ENCODE assay signal across 1 cellular context in the genomic region with DNA sequence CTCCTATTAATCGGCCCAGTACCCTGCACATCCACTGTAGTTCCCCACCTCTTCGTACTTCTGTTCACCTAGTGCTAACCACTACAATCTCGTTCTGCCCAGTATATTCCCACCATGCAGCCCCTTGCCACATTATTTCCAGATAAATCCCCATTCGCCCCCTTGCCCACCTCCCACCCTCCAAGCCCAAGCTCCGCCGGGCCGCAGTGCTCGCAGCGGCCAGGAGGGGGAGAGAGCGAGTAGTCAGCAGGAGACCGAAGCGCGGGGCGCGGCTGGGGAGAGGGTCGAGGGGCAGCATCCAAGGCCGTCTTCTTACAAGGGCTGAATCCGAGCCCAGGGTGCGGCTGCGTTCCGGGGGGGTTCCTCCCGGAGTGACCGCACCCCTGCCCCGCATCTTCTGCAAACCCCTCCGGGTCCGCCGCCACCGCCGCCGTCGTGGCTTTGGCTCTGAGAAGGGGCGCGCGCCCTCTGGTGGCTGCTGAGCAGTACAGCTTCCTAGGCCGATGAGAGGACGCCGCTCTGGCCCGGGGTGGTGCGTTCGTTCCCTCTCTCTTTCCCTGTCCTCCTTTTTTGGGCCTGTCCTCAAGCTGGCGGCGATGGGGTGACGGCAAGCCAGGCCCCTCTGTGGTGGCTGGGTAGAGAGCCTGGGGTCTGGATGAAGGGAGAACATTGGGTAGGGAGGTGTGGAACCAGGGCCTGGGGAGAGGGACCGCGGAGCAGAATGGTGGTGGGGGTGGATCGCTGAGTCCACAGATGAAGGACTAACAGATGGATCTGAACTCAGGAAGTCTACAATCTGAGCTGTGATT.
TF ChIP-seq lines count a peak whose summit lies in the region.

No MANE protein-coding gene starts in this region.

TF ChIP-seq in K562, 482 proteins besides CTCF, POLR2A, EP300 and RAD21 (continued from another document and continues in another):
- TF ChIP-seq, protein P1, sequence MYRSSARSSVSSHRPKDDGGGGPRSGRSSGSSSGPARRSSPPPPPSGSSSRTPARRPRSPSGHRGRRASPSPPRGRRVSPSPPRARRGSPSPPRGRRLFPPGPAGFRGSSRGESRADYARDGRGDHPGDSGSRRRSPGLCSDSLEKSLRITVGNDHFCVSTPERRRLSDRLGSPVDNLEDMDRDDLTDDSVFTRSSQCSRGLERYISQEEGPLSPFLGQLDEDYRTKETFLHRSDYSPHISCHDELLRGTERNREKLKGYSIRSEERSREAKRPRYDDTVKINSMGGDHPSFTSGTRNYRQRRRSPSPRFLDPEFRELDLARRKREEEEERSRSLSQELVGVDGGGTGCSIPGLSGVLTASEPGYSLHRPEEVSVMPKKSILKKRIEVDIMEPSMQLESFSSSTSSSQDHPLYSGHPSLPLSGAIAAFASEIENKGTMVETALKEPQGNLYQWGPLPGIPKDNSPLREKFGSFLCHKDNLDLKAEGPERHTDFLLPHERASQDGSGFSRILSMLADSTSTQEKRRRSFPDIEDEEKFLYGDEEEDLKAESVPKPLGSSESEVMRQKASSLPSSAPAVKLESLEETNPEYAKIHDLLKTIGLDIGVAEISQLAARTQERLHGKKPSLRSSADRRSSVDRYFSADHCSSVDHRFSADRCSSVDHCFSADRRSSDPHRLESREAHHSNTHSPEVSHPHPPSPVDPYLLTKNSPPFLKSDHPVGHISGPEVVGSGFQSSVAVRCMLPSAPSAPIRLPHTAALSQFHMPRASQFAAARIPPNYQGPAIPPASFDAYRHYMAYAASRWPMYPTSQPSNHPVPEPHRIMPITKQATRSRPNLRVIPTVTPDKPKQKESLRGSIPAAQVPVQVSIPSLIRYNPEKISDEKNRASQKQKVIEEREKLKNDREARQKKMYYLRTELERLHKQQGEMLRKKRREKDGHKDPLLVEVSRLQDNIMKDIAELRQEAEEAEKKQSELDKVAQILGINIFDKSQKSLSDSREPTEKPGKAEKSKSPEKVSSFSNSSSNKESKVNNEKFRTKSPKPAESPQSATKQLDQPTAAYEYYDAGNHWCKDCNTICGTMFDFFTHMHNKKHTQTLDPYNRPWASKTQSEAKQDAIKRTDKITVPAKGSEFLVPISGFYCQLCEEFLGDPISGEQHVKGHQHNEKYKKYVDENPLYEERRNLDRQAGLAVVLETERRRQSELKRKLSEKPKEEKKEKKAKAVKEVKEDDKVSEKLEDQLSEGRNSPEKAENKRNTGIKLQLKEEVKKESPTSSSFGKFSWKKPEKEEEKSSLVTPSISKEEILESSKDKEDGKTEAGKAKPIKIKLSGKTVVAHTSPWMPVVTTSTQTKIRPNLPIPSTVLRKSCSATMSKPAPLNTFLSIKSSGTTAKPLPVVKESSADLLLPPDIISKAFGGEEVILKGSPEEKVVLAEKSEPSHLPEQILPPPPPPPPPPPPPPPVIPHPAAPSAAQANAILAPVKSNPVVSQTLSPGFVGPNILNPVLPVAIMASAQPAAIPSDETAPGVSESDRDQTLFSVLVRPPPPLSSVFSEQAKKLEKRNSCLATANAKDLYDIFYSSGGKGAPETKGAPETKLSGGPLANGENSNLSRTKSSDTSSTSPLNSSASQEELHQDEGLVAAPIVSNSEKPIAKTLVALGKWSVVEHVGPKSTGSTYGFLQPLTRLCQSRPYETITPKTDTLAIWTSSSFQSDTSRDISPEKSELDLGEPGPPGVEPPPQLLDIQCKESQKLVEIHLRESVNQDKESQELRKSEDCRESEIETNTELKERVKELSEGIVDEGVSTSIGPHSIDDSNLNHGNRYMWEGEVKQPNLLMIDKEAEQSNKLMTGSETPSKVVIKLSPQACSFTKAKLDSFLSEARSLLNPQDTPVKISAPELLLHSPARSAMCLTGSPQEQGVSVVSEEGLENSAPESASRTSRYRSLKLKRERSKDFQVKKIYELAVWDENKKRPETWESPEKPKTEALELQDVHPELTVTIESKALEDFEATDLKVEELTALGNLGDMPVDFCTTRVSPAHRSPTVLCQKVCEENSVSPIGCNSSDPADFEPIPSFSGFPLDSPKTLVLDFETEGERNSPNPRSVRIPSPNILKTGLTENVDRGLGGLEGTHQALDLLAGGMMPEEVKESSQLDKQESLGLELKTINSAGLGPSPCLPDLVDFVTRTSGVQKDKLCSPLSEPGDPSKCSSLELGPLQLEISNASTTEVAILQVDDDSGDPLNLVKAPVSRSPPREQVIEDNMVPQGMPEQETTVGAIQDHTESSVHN (IDR thresholded peaks at IDR 0.05; ENCODE audit: borderline replicate concordance in 1 of 2, low read depth in 1 of 2), result no peak
- no peak for TF ChIP-seq PRMT5 (CRISPR knock-in tag; IDR thresholded peaks at IDR 0.05)
- TF ChIP-seq TEAD4 (IDR thresholded peaks at IDR 0.05; ENCODE audit: low read length), result no peak
- no peak for TF ChIP-seq TEAD4 (CRISPR knock-in tag; IDR thresholded peaks at IDR 0.05; ENCODE audit: borderline replicate concordance)
- TF ChIP-seq ADNP (tag; IDR thresholded peaks at IDR 0.05), result no peak
- TF ChIP-seq HNRNPL (IDR thresholded peaks at IDR 0.05; ENCODE audit: low read depth, low read length), result no peak
- TF ChIP-seq NUFIP1 (IDR thresholded peaks at IDR 0.05; ENCODE audit: partially characterized antibody), result peak; percentile 28
- no peak for TF ChIP-seq ZNF384 (IDR thresholded peaks at IDR 0.05; ENCODE audit: low read depth, low read length)
- TF ChIP-seq ZBED1 (IDR thresholded peaks at IDR 0.05), result no peak
- TF ChIP-seq ILF3 (IDR thresholded peaks at IDR 0.05; ENCODE audit: borderline replicate concordance), result no peak
- TF ChIP-seq CBFA2T3 (IDR thresholded peaks at IDR 0.05), result no peak
- peak; percentile 51; the same call in 1 of the 2 replicates for TF ChIP-seq POLR2G (IDR thresholded peaks at IDR 0.05; ENCODE audit: low read depth, low read length)
- TF ChIP-seq HNRNPH1 (optimal IDR thresholded peaks at IDR 0.05; ENCODE audit: low read depth, low read length), result no peak
- peak; percentile 54 for TF ChIP-seq HMGN3 (IDR thresholded peaks at IDR 0.05; ENCODE audit: borderline replicate concordance, extremely low read depth, insufficient read length, low read depth, low read length)
- TF ChIP-seq, protein P2, sequence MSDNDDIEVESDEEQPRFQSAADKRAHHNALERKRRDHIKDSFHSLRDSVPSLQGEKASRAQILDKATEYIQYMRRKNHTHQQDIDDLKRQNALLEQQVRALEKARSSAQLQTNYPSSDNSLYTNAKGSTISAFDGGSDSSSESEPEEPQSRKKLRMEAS (CRISPR knock-in tag; IDR thresholded peaks at IDR 0.05), result no peak; the same call in 1 of the 2 replicates
- no peak for TF ChIP-seq TBL1XR1 (IDR thresholded peaks at IDR 0.05; ENCODE audit: low read length in 2 of 2)
- TF ChIP-seq, protein P3, sequence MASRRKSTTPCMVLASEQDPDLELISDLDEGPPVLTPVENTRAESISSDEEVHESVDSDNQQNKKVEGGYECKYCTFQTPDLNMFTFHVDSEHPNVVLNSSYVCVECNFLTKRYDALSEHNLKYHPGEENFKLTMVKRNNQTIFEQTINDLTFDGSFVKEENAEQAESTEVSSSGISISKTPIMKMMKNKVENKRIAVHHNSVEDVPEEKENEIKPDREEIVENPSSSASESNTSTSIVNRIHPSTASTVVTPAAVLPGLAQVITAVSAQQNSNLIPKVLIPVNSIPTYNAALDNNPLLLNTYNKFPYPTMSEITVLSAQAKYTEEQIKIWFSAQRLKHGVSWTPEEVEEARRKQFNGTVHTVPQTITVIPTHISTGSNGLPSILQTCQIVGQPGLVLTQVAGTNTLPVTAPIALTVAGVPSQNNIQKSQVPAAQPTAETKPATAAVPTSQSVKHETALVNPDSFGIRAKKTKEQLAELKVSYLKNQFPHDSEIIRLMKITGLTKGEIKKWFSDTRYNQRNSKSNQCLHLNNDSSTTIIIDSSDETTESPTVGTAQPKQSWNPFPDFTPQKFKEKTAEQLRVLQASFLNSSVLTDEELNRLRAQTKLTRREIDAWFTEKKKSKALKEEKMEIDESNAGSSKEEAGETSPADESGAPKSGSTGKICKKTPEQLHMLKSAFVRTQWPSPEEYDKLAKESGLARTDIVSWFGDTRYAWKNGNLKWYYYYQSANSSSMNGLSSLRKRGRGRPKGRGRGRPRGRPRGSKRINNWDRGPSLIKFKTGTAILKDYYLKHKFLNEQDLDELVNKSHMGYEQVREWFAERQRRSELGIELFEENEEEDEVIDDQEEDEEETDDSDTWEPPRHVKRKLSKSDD (conservative IDR thresholded peaks at IDR 0.05; ENCODE audit: low read length), result 0 out of 2 replicates have a peak, but pooled peaks have one; percentile 33
- TF ChIP-seq, protein P4, sequence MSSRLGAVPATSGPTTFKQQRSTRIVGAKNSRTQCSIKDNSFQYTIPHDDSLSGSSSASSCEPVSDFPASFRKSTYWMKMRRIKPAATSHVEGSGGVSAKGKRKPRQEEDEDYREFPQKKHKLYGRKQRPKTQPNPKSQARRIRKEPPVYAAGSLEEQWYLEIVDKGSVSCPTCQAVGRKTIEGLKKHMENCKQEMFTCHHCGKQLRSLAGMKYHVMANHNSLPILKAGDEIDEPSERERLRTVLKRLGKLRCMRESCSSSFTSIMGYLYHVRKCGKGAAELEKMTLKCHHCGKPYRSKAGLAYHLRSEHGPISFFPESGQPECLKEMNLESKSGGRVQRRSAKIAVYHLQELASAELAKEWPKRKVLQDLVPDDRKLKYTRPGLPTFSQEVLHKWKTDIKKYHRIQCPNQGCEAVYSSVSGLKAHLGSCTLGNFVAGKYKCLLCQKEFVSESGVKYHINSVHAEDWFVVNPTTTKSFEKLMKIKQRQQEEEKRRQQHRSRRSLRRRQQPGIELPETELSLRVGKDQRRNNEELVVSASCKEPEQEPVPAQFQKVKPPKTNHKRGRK (tag; IDR thresholded peaks at IDR 0.05), result no peak
- TF ChIP-seq TFAM (CRISPR knock-in tag; conservative IDR thresholded peaks at IDR 0.05), result no peak
- no peak for TF ChIP-seq PTRF (tag; IDR thresholded peaks at IDR 0.05)
- no peak for TF ChIP-seq ZNF785 (CRISPR knock-in tag; IDR thresholded peaks at IDR 0.05)
- TF ChIP-seq, protein P5, sequence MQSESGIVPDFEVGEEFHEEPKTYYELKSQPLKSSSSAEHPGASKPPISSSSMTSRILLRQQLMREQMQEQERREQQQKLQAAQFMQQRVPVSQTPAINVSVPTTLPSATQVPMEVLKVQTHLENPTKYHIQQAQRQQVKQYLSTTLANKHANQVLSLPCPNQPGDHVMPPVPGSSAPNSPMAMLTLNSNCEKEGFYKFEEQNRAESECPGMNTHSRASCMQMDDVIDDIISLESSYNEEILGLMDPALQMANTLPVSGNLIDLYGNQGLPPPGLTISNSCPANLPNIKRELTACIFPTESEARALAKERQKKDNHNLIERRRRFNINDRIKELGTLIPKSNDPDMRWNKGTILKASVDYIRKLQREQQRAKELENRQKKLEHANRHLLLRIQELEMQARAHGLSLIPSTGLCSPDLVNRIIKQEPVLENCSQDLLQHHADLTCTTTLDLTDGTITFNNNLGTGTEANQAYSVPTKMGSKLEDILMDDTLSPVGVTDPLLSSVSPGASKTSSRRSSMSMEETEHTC (IDR thresholded peaks at IDR 0.05), result no peak
- no peak for TF ChIP-seq FOXJ2 (tag; IDR thresholded peaks at IDR 0.05)
- no peak for TF ChIP-seq ZNF431 (CRISPR knock-in tag; IDR thresholded peaks at IDR 0.05)
- peak; percentile 42; the same call in 1 of the 2 replicates for TF ChIP-seq ZKSCAN1 (IDR thresholded peaks at IDR 0.05; ENCODE audit: low read depth, low read length)
- TF ChIP-seq ZNF311 (CRISPR knock-in tag; IDR thresholded peaks at IDR 0.05), result no peak
- TF ChIP-seq, protein P6, sequence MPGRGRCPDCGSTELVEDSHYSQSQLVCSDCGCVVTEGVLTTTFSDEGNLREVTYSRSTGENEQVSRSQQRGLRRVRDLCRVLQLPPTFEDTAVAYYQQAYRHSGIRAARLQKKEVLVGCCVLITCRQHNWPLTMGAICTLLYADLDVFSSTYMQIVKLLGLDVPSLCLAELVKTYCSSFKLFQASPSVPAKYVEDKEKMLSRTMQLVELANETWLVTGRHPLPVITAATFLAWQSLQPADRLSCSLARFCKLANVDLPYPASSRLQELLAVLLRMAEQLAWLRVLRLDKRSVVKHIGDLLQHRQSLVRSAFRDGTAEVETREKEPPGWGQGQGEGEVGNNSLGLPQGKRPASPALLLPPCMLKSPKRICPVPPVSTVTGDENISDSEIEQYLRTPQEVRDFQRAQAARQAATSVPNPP (IDR thresholded peaks at IDR 0.05; ENCODE audit: borderline replicate concordance, insufficient read depth, insufficient read length), result no peak
- no peak for TF ChIP-seq DDX20 (tag; IDR thresholded peaks at IDR 0.05; ENCODE audit: low read depth)
- no peak for TF ChIP-seq PRPF4 (IDR thresholded peaks at IDR 0.05; ENCODE audit: insufficient read depth, low read depth, low read length, poor library complexity, severe bottlenecking)
- TF ChIP-seq ZNF239 (CRISPR knock-in tag; IDR thresholded peaks at IDR 0.05), result no peak
- TF ChIP-seq, protein P7, sequence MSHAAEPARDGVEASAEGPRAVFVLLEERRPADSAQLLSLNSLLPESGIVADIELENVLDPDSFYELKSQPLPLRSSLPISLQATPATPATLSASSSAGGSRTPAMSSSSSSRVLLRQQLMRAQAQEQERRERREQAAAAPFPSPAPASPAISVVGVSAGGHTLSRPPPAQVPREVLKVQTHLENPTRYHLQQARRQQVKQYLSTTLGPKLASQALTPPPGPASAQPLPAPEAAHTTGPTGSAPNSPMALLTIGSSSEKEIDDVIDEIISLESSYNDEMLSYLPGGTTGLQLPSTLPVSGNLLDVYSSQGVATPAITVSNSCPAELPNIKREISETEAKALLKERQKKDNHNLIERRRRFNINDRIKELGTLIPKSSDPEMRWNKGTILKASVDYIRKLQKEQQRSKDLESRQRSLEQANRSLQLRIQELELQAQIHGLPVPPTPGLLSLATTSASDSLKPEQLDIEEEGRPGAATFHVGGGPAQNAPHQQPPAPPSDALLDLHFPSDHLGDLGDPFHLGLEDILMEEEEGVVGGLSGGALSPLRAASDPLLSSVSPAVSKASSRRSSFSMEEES (CRISPR knock-in tag; IDR thresholded peaks at IDR 0.05), result no peak
- TF ChIP-seq, protein P8, sequence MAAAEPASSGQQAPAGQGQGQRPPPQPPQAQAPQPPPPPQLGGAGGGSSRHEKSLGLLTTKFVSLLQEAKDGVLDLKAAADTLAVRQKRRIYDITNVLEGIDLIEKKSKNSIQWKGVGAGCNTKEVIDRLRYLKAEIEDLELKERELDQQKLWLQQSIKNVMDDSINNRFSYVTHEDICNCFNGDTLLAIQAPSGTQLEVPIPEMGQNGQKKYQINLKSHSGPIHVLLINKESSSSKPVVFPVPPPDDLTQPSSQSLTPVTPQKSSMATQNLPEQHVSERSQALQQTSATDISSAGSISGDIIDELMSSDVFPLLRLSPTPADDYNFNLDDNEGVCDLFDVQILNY (CRISPR knock-in tag; IDR thresholded peaks at IDR 0.05), result no peak
- TF ChIP-seq MCM2 (IDR thresholded peaks at IDR 0.05; ENCODE audit: low read depth), result no peak
- TF ChIP-seq ZNF644 (tag; IDR thresholded peaks at IDR 0.05; ENCODE audit: low read depth), result no peak
- no peak for TF ChIP-seq HMG20A (CRISPR knock-in tag; conservative IDR thresholded peaks at IDR 0.05)
- TF ChIP-seq HNRNPLL (IDR thresholded peaks at IDR 0.05; ENCODE audit: low read depth, low read length, poor library complexity, severe bottlenecking), result no peak
- peak; percentile 97 for TF ChIP-seq RB1 (IDR thresholded peaks at IDR 0.05; ENCODE audit: low read depth)
- no peak for TF ChIP-seq NR4A1 (CRISPR knock-in tag; IDR thresholded peaks at IDR 0.05)
- TF ChIP-seq NR4A1 (tag; IDR thresholded peaks at IDR 0.05), result peak; percentile 54; the same call in 1 of the 2 replicates
